Comparison of ENCODE assay signal across 28 cellular contexts in the genomic region with DNA sequence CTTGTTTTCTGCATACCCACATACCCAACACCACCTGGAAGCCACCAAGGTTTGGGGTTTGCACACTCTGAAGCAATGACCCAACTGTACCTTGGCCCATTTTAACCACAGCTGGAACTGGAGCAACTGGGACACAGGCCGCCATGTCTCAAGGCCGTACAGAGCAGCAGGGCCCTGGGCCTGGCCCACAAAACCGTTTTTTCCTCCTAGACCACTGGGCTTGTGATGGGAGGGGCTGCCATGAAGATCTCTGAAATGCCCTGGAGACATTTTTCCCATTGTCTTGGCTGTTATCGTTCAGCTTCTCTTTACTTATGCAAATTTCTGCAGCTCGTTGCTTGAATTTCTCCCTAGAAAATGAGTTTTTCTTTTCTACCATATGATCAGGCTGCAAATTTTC.
"Had no signal": no experiment of that assay in that cellular context is flagged by ENCODE, and none has a peak within 500 bp of the region (broad histone marks: within the 10 kb centered on the region; RNA-seq: fewer than 3 reads in every experiment).

No MANE protein-coding gene starts in this region.

- H3K79me2 ChIP-seq: hepatocyte had no signal

- H3K4me2 ChIP-seq: hepatocyte had no signal

- DNase-seq: colonic mucosa; cortex of kidney; dermis blood vessel endothelial cell; dorsolateral prefrontal cortex; effector CD4-positive, alpha-beta T cell; effector CD8-positive, alpha-beta T cell; effector memory CD4-positive, alpha-beta T cell; effector memory CD8-positive, alpha-beta T cell; endodermal cell; erythroblast; esophagus squamous epithelium; foreskin keratinocyte; foreskin melanocyte; gastrocnemius medialis; head of caudate nucleus; heart left ventricle; heart right ventricle; hippocampal formation had no signal

- ATAC-seq: effector memory CD8-positive, alpha-beta T cell; esophagus mucosa; foreskin keratinocyte; gastrocnemius medialis; gastroesophageal sphincter; heart left ventricle; heart right ventricle had no signal

- H3K4me1 Mint-ChIP-seq: endodermal cell had no signal

- H3K27me3 ChIP-seq: colonic mucosa, dorsolateral prefrontal cortex, esophagus muscularis mucosa, esophagus squamous epithelium, foreskin keratinocyte, gastrocnemius medialis, gastroesophageal sphincter, heart left ventricle, heart right ventricle, hepatocyte had no signal

- FAIRE-seq: endometrium, endothelial cell of umbilical vein, frontal cortex had no signal

- H3K9me3 ChIP-seq: colonic mucosa, esophagus squamous epithelium, gastrocnemius medialis, gastroesophageal sphincter had no signal

- H3K4me1 ChIP-seq: colonic mucosa, gastrocnemius medialis had no signal

- H3K36me3 ChIP-seq: colonic mucosa, esophagus muscularis mucosa, esophagus squamous epithelium, gastrocnemius medialis, gastroesophageal sphincter, heart left ventricle, heart right ventricle had no signal

- H3K27ac ChIP-seq: colonic mucosa, coronary artery, dorsolateral prefrontal cortex, epithelial cell of prostate, esophagus muscularis mucosa, esophagus squamous epithelium, gastrocnemius medialis, heart left ventricle, heart right ventricle, hepatocyte had no signal

- H3K4me3 ChIP-seq: colonic mucosa, coronary artery, dorsolateral prefrontal cortex, esophagus muscularis mucosa, esophagus squamous epithelium, gastrocnemius medialis, gastroesophageal sphincter, heart left ventricle, heart right ventricle, hepatocyte had no signal

- H3K27me3 Mint-ChIP-seq: dendritic cell treated with granulocyte-macrophage colony-stimulating factor and Interleukin-4, amounts not matched to agents 40 ng/mL and 50 ng/mL, for 4 days had no signal

- H2AFZ ChIP-seq: hepatocyte had no signal

- H3K4me3 Mint-ChIP-seq: dendritic cell treated with granulocyte-macrophage colony-stimulating factor and Interleukin-4, amounts not matched to agents 40 ng/mL and 50 ng/mL, for 4 days; effector memory CD8-positive, alpha-beta T cell; endodermal cell had no signal

- H3K27ac Mint-ChIP-seq: dendritic cell treated with granulocyte-macrophage colony-stimulating factor and Interleukin-4, amounts not matched to agents 40 ng/mL and 50 ng/mL, for 4 days; effector memory CD8-positive, alpha-beta T cell; endodermal cell had no signal
